In genomic region chr4:10715135-10715534, GRCh38 we compare ENCODE assay signal across 26 cellular contexts. TPM values are rescaled to one million over a fixed set of nuclear protein-coding genes. Genes with fewer than 3 reads are reported as not detected.
"Had no signal": no experiment of that assay in that cellular context is flagged by ENCODE, and none has a peak within 500 bp of the region (broad histone marks: within the 10 kb centered on the region; RNA-seq: fewer than 3 reads in every experiment).

No MANE protein-coding gene starts in this region.

- H3K27me3 Mint-ChIP-seq: activated B cell treated with CpG ODN at 0.5 μM for 24 hours; activated CD4-positive, alpha-beta T cell treated with anti-CD3 and anti-CD28 coated beads, Interleukin-2, amount 10 ng/mL, durations not matched to agents 24 days and 14 days; IgD-negative memory B cell had no signal

- H3K9me3 ChIP-seq: Peyer's patch, SJSA1 had no signal

- H3K4me3 ChIP-seq: Peyer's patch, SJSA1 had no signal

- H3K9me3 Mint-ChIP-seq: activated B cell treated with CpG ODN at 0.5 μM for 24 hours; central memory CD8-positive, alpha-beta T cell had no signal

- H3K4me1 ChIP-seq: Peyer's patch, SJSA1 had no signal

- ATAC-seq: activated T-cell treated with anti-CD3 and anti-CD28 coated beads, Interleukin-2, amount 50 U/mL, for 4 hours; T-helper 17 cell had no signal

- H3K4me1 Mint-ChIP-seq: central memory CD8-positive, alpha-beta T cell; T-helper 17 cell had no signal

- H3K27ac Mint-ChIP-seq: activated B cell treated with CpG ODN at 0.5 μM for 24 hours; activated CD4-positive, alpha-beta T cell treated with anti-CD3 and anti-CD28 coated beads, Interleukin-2, amount 10 ng/mL, durations not matched to agents 24 days and 14 days; activated naive CD8-positive, alpha-beta T cell; brain; T-helper 17 cell had no signal

- H3K36me3 ChIP-seq: Peyer's patch, SJSA1 had no signal

- H3K4me3 Mint-ChIP-seq: activated B cell treated with CpG ODN at 0.5 μM for 24 hours; activated CD4-positive, alpha-beta T cell treated with anti-CD3 and anti-CD28 coated beads, Interleukin-2, amount 10 ng/mL, durations not matched to agents 24 days and 14 days; activated naive CD8-positive, alpha-beta T cell; activated T-cell treated with anti-CD3 and anti-CD28 coated beads, Interleukin-2, amount 50 U/mL, for 4 hours; brain; central memory CD8-positive, alpha-beta T cell; IgD-negative memory B cell; T-helper 17 cell had no signal

- DNase-seq: activated B cell treated with CpG ODN at 0.5 μM for 24 hours; activated CD4-positive, alpha-beta T cell treated with anti-CD3 and anti-CD28 coated beads for 1 hour; activated CD4-positive, alpha-beta T cell treated with anti-CD3 and anti-CD28 coated beads, Interleukin-2, amount 10 ng/mL, durations not matched to agents 24 days and 14 days; activated CD4-positive, alpha-beta T cell treated with anti-CD3 and anti-CD28 coated beads, Interleukin-2, amount 50 U/mL, for 48 hours; activated CD8-positive, alpha-beta memory T cell treated with anti-CD3 and anti-CD28 coated beads for 24 hours; activated effector memory CD4-positive, alpha-beta T cell treated with anti-CD3 and anti-CD28 coated beads, Interleukin-2, amount 50 U/mL, for 16 hours; activated naive CD4-positive, alpha-beta T cell treated with Interleukin-2 at 50 U/mL for 16 hours; activated T-cell treated with anti-CD3 and anti-CD28 coated beads, Interleukin-2, amount 50 U/mL, for 4 hours; amygdala; NCI-H1092 treated with DMSO at 0.1 percent for 48 hours; NCI-H1436 treated with DMSO at 0.1 percent for 48 hours; NCI-H1930; NCI-H510A treated with DMSO at 0.1 percent for 48 hours; NCI-H774; NK-92 treated with Interleukin-12 subunit alpha and Interleukin-12 subunit beta, amount 100 ng/mL, for 24 hours; Peyer's patch; Right ventricle myocardium superior; T-helper 17 cell; T-helper 9 cell had no signal

RNA-seq across cellular contexts. Expression of gene CLNK, which starts 30.6 kb away (rescaled TPM):
- total RNA-seq: astrocyte, MCF 10A, Right ventricle myocardium superior, SJSA1 had no signal
